ENCODE assay signal across 1 cellular context in genomic region chr19:1017115-1017905, GRCh38.
TF ChIP-seq lines count a peak whose summit lies in the region.

No MANE protein-coding gene starts in this region.

TF ChIP-seq in SK-N-SH treated with all-trans-retinoic acid at 6 μM for 48 hours, 23 proteins besides CTCF, POLR2A, EP300 and RAD21 (continued from another document):
- TF ChIP-seq TCF4 (CRISPR knock-in tag; IDR thresholded peaks at IDR 0.05; ENCODE audit: borderline replicate concordance), result no peak
- no peak for TF ChIP-seq ZC3H10 (CRISPR knock-in tag; IDR thresholded peaks at IDR 0.05)
- no peak for TF ChIP-seq TSHZ2 (CRISPR knock-in tag; IDR thresholded peaks at IDR 0.05)
